ENCODE assay signal across 33 cellular contexts in genomic region chr2:31421634-31422033, GRCh38. TPM values are rescaled to one million over a fixed set of nuclear protein-coding genes. Genes with fewer than 3 reads are reported as not detected.
"Had no signal": no experiment of that assay in that cellular context is flagged by ENCODE, and none has a peak within 500 bp of the region (broad histone marks: within the 10 kb centered on the region; RNA-seq: fewer than 3 reads in every experiment).

No MANE protein-coding gene starts in this region.

- DNase-seq: activated CD4-positive, alpha-beta memory T cell treated with anti-CD3 and anti-CD28 coated beads, Interleukin-2, amount 10 ng/mL, durations not matched to agents 7 days and 5 days; activated CD4-positive, alpha-beta T cell treated with anti-CD3 and anti-CD28 coated beads for 1 hour; activated CD4-positive, alpha-beta T cell treated with anti-CD3 and anti-CD28 coated beads for 4 hours; activated CD4-positive, alpha-beta T cell treated with anti-CD3 and anti-CD28 coated beads, Interleukin-2, amount 10 ng/mL, durations not matched to agents 7 days and 5 days; activated CD4-positive, alpha-beta T cell treated with anti-CD3 and anti-CD28 coated beads, Interleukin-2, amount 50 U/mL, for 4 hours; activated CD4-positive, CD25-positive, alpha-beta regulatory T cell; activated CD8-positive, alpha-beta memory T cell treated with anti-CD3 and anti-CD28 coated beads, Interleukin-2, amount 50 U/mL, for 48 hours; activated gamma-delta T cell; activated naive CD4-positive, alpha-beta T cell; activated naive CD4-positive, alpha-beta T cell treated with anti-CD3 and anti-CD28 coated beads, Interleukin-2, amount 10 ng/mL, durations not matched to agents 7 days and 5 days; activated naive CD8-positive, alpha-beta T cell treated with anti-CD3 and anti-CD28 coated beads, Interleukin-2, amount 10 ng/mL, durations not matched to agents 7 days and 5 days; activated T-cell treated with anti-CD3 and anti-CD28 coated beads for 4 hours; activated T-cell treated with anti-CD3 and anti-CD28 coated beads, Interleukin-2, amount 50 U/mL, for 24 hours; activated T-cell treated with anti-CD3 and anti-CD28 coated beads, Interleukin-2, amount 50 U/mL, for 72 hours; central memory CD4-positive, alpha-beta T cell; cerebellar nuclear complex; dermis blood vessel endothelial cell; effector CD4-positive, alpha-beta T cell; effector memory CD8-positive, alpha-beta T cell; erythroblast; foreskin keratinocyte; gastrocnemius medialis; glutamatergic neuron; heart left ventricle; T-helper 1 cell; T-helper 17 cell; T1000 had no signal

- H3K27me3 ChIP-seq: ascending aorta, breast epithelium, cardiac muscle cell, esophagus muscularis mucosa, foreskin keratinocyte, gastrocnemius medialis had no signal

- H3K27ac ChIP-seq: ascending aorta, breast epithelium, cardiac muscle cell, coronary artery, esophagus muscularis mucosa, foreskin keratinocyte, gastrocnemius medialis, heart left ventricle had no signal

- H3K4me1 ChIP-seq: ascending aorta, breast epithelium, esophagus muscularis mucosa, gastrocnemius medialis, heart left ventricle had no signal

- ATAC-seq: activated naive CD4-positive, alpha-beta T cell treated with anti-CD3 and anti-CD28 coated beads, Interleukin-2, amount 50 U/mL, for 72 hours; activated T-cell treated with anti-CD3 and anti-CD28 coated beads, Interleukin-2, amount 50 U/mL, for 72 hours; effector memory CD8-positive, alpha-beta T cell; gastrocnemius medialis; heart left ventricle; T-helper 17 cell had no signal

- H3K9me3 ChIP-seq: breast epithelium had no signal

- H3K4me3 ChIP-seq: ascending aorta, breast epithelium, cardiac muscle cell, coronary artery, esophagus muscularis mucosa, gastrocnemius medialis, heart left ventricle had no signal

- H3K36me3 ChIP-seq: ascending aorta, breast epithelium, cardiac muscle cell, esophagus muscularis mucosa, gastrocnemius medialis, heart left ventricle had no signal

RNA-seq across cellular contexts. Expression of gene XDH, which starts 7.1 kb away (rescaled TPM):
- total RNA-seq: activated naive CD4-positive, alpha-beta T cell treated with anti-CD3 and anti-CD28 coated beads, Interleukin-2, amount 50 U/mL, for 72 hours; activated naive CD8-positive, alpha-beta T cell treated with anti-CD3 and anti-CD28 coated beads, Interleukin-2, amount 10 ng/mL, durations not matched to agents 7 days and 5 days; ascending aorta; dermis blood vessel endothelial cell had no signal
